22 cellular contexts compared by ENCODE assay signal in the genomic region with DNA sequence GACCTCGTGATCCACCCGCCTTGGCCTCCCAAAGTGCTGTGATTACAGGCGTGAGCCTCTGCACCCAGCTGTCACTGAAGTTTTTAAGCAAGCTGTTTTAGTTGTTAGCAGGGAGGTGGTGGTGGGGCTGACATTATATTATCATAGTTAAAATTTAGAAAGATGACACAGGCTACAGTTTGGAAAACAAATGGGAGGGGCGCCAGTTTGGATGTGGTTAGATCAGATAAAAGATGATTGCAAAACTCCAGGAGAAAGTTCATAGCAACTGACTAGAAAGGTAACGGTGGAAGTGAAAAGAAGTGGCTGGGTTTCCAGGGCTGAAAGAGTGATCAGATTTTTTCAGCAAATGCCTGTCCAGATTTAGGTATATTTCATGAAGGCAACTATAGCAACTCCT.
DNase-seq lines count a peak whose midpoint lies in the region; ATAC-seq and TF ChIP-seq lines count a peak whose summit lies in the region.
"Had no signal": no experiment of that assay in that cellular context is flagged by ENCODE, and none has a peak within 500 bp of the region (broad histone marks: within the 10 kb centered on the region; RNA-seq: fewer than 3 reads in every experiment).

No MANE protein-coding gene starts in this region.

- peaks cover 4% of the 10 kb centered on the region for H3K27me3 Mint-ChIP-seq in T-helper 17 cell
- H3K27me3 Mint-ChIP-seq: activated CD4-positive, alpha-beta T cell treated with anti-CD3 and anti-CD28 coated beads, Interleukin-2, amount 10 ng/mL, durations not matched to agents 7 days and 5 days had no signal

- H3K4me1 ChIP-seq in sigmoid colon, result no peaks in the 10 kb centered on the region

- no peaks in the 10 kb centered on the region for H3K36me3 Mint-ChIP-seq in T-helper 17 cell (ENCODE audit: low read depth)
- H3K36me3 Mint-ChIP-seq: natural killer cell had no signal

- no peaks in the 10 kb centered on the region for H3K36me3 ChIP-seq in sigmoid colon

- no peak overlapping the region for H3K4me3 Mint-ChIP-seq in T-helper 17 cell
- H3K4me3 Mint-ChIP-seq: activated CD4-positive, alpha-beta T cell treated with anti-CD3 and anti-CD28 coated beads, Interleukin-2, amount 10 ng/mL, durations not matched to agents 7 days and 5 days; natural killer cell had no signal

- no peak for ATAC-seq in T-helper 17 cell
- ATAC-seq in HG03565 (IDR thresholded peaks at IDR 0.05; ENCODE audit: unreplicated experiment), result no peak
- ATAC-seq: HCT116, natural killer cell had no signal

- TF ChIP-seq POLR2A in NB4 (IDR thresholded peaks at IDR 0.05; ENCODE audit: extremely low read depth, insufficient read length) (no peak), sigmoid colon (IDR thresholded peaks at IDR 0.05) (no peak)

- no peak overlapping the region for H3K27ac Mint-ChIP-seq in T-helper 17 cell
- H3K27ac Mint-ChIP-seq: activated CD4-positive, alpha-beta T cell treated with anti-CD3 and anti-CD28 coated beads, Interleukin-2, amount 10 ng/mL, durations not matched to agents 7 days and 5 days; natural killer cell had no signal

- WGBS in sigmoid colon, 2 donors, result 80 to 88% methylated on average over 5 of the region's 5 CpGs

- no peak overlapping the region for H3K27ac ChIP-seq in sigmoid colon

- no peaks in the 10 kb centered on the region for H3K27me3 ChIP-seq in sigmoid colon

- TF ChIP-seq EP300 in sigmoid colon (IDR thresholded peaks at IDR 0.05), result no peak

- TF ChIP-seq CTCF in NB4 (IDR thresholded peaks at IDR 0.05; ENCODE audit: low read depth, low read length) (no peak), fibroblast of mammary gland (conservative IDR thresholded peaks at IDR 0.05; ENCODE audit: control insufficient read depth, insufficient read depth, low read depth, low read length) (no peak), sigmoid colon (IDR thresholded peaks at IDR 0.05) (no peak)

- intact Hi-C loops in sigmoid colon (cut with DNase I), result no loop called here

- H3K9me3 ChIP-seq in sigmoid colon, result no peaks in the 10 kb centered on the region
- H3K9me3 ChIP-seq in T-helper 17 cell (ENCODE audit: control insufficient read depth, low read length, poor library complexity, severe bottlenecking), result no peaks in the 10 kb centered on the region

- H3K4me3 ChIP-seq in NB4 (ENCODE audit: low read depth, low read length) (no peak overlapping the region), fibroblast of mammary gland (ENCODE audit: control insufficient read depth, low read depth, low read length) (no peak overlapping the region), sigmoid colon (no peak overlapping the region)

- peaks cover 8% of the 10 kb centered on the region for H3K4me1 Mint-ChIP-seq in T-helper 17 cell
- H3K4me1 Mint-ChIP-seq: activated CD4-positive, alpha-beta T cell treated with anti-CD3 and anti-CD28 coated beads, Interleukin-2, amount 10 ng/mL, durations not matched to agents 7 days and 5 days; natural killer cell had no signal

- DNase-seq in GM04503 (ENCODE audit: low read depth) (peak; percentile 19), NB4 (ENCODE audit: low read depth) (peak; percentile 54), fibroblast of mammary gland (ENCODE audit: low read depth) (peak; percentile 48), sigmoid colon (peak; percentile 71), COLO668 (lab: John Stamatoyannopoulos, UW; ENCODE audit: unreplicated experiment) (no peak), ureter (ENCODE audit: low spot score) (no peak), T-helper 17 cell (no peak)
- DNase-seq: activated CD4-positive, alpha-beta T cell treated with anti-CD3 and anti-CD28 coated beads, Interleukin-2, amount 10 ng/mL, durations not matched to agents 7 days and 5 days; activated gamma-delta T cell; cerebellar nuclear complex; DMS 273 treated with DMSO at 0.1 percent for 48 hours; effector memory CD4-positive, alpha-beta T cell; IMR-90; natural killer cell; NCI-H1092 treated with DMSO at 0.1 percent for 48 hours; NCI-H524 treated with DMSO at 0.1 percent for 48 hours; Right ventricle myocardium superior; stimulated activated CD4-positive, alpha-beta T cell treated with anti-CD3 and anti-CD28 coated beads, Interleukin-4, amount 100 ng/mL, for 4 hours; substantia nigra; SW 1271 had no signal

Comparison
In these comparisons a context has a peak if more than half of its experiments do, and no peak if none do; other contexts are left out.
1. DNase-seq: peak in GM04503 (single experiment), NB4 (single experiment), fibroblast of mammary gland (single experiment) and sigmoid colon (single experiment); none in COLO668 (single experiment), ureter (single experiment) and T-helper 17 cell (0 of 3).